ENCODE assay signal across 12 cellular contexts in the genomic region with DNA sequence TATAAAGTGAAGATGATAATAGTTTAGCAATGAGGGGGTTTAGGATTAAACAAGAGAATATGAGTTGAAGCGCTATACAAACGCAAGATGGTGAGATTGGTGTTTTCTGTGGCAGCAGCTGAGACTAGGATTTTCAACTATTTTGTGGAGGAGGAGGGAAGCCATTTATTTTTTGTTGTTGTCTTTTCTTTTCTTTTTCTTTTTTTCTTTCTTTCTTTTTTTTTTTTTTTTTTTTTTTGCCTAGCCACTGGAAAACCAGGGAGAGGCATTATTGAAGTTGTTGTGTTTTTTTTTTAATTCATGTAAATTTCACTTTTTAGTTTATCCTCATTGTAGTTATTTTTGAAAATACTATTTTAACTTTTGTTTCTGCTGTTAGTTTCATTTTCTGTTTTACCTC. TPM values are rescaled to one million over a fixed set of nuclear protein-coding genes. Genes with fewer than 3 reads are reported as not detected.
DNase-seq lines count a peak whose midpoint lies in the region; ATAC-seq and TF ChIP-seq lines count a peak whose summit lies in the region.
"Had no signal": no experiment of that assay in that cellular context is flagged by ENCODE, and none has a peak within 500 bp of the region (broad histone marks: within the 10 kb centered on the region; RNA-seq: fewer than 3 reads in every experiment).

No MANE protein-coding gene starts in this region.

- no peak overlapping the region for H3K23ac ChIP-seq in H9 (ENCODE audit: insufficient read length, low read depth, low read length)

- no peak overlapping the region for H3T11ph ChIP-seq in H9 (ENCODE audit: low read length)

- no peak overlapping the region for H3K9ac ChIP-seq in H9 (ENCODE audit: extremely low read depth, insufficient read length, low read length)

- peaks cover 13% of the 10 kb centered on the region for H3K4me1 Mint-ChIP-seq in T-helper 1 cell treated with Interleukin-12 subunit alpha and Interleukin-12 subunit beta and Interleukin-4 antibody, amounts not matched to agents 30 μg/mL and 1 μg/mL, for 36 hours (ENCODE audit: low read depth)
- peaks cover 35 to 36% of the 10 kb centered on the region in 2 experiments for H3K4me1 Mint-ChIP-seq in H9
- H3K4me1 Mint-ChIP-seq in activated CD8-positive, alpha-beta T cell treated with anti-CD3 and anti-CD28 coated beads, Interleukin-2, amount 10 ng/mL, durations not matched to agents 7 days and 5 days (ENCODE audit: low read depth), result peaks cover 17% of the 10 kb centered on the region
- peaks cover 53% of the 10 kb centered on the region for H3K4me1 Mint-ChIP-seq in mesothelial cell of epicardium

- H3K79me1 ChIP-seq in H9 (ENCODE audit: insufficient read depth, low read depth, low read length, poor library complexity, severe bottlenecking), result no peaks in the 10 kb centered on the region

- no peak overlapping the region for H4K91ac ChIP-seq in H9 (ENCODE audit: insufficient read length, low read depth, low read length)

- H3K14ac ChIP-seq in H9 (ENCODE audit: insufficient read depth, low read length), result no peak overlapping the region

- no peak overlapping the region for H2BK120ac ChIP-seq in H9 (ENCODE audit: low read depth, low read length, poor library complexity, severe bottlenecking)

- H3K4me3 Mint-ChIP-seq in T-helper 1 cell treated with Interleukin-12 subunit alpha and Interleukin-12 subunit beta and Interleukin-4 antibody, amounts not matched to agents 30 μg/mL and 1 μg/mL, for 36 hours, result peak overlapping the region; percentile 43
- H3K4me3 Mint-ChIP-seq in H9 (no peak overlapping the region), mesothelial cell of epicardium (no peak overlapping the region)
- peak overlapping the region; percentile 50 for H3K4me3 Mint-ChIP-seq in activated CD8-positive, alpha-beta T cell treated with anti-CD3 and anti-CD28 coated beads, Interleukin-2, amount 10 ng/mL, durations not matched to agents 7 days and 5 days

- H3K56ac ChIP-seq in H9 (ENCODE audit: insufficient read length, low read depth, low read length), result no peak overlapping the region

- no peak overlapping the region for H2BK12ac ChIP-seq in H9 (ENCODE audit: insufficient read length, low read depth, low read length)

- H4K20me1 ChIP-seq in H9 (ENCODE audit: control insufficient read depth, insufficient read depth, insufficient read length), result no peaks in the 10 kb centered on the region

- H4K5ac ChIP-seq in H9 (ENCODE audit: insufficient read length, low read depth, low read length), result no peak overlapping the region

- H3K27me3 ChIP-seq in H9 (ENCODE audit: insufficient read depth, low read length), result no peaks in the 10 kb centered on the region

- DNase-seq in T-helper 1 cell (no peak), H9 (no peak), mesothelial cell of epicardium (ENCODE audit: low spot score in 2 of 2, unreplicated experiment in 2 of 2) (no peak), CD1c-positive myeloid dendritic cell (ENCODE audit: extremely low spot score) (no peak)
- DNase-seq in activated CD8-positive, alpha-beta T cell treated with anti-CD3 and anti-CD28 coated beads, Interleukin-2, amount 10 ng/mL, durations not matched to agents 7 days and 5 days, result no peak
- DNase-seq: cortex of kidney, DMS153, NCI-H2081 treated with DMSO at 0.1 percent for 48 hours, nucleus accumbens had no signal

- POLR2A ChIA-PET in activated CD8-positive, alpha-beta T cell treated with anti-CD3 and anti-CD28 coated beads, Interleukin-2, amount 10 ng/mL, durations not matched to agents 7 days and 5 days (lab: Charles Lee), result interaction anchor here (0.6 kb wide), 1 partner anchor 17 kb away, joined by 3 read pairs; no protein-coding TSS in a partner anchor

- no peak overlapping the region for H2BK5ac ChIP-seq in H9 (ENCODE audit: insufficient read length, low read length)

- peaks cover 1% of the 10 kb centered on the region for H3K36me3 Mint-ChIP-seq in T-helper 1 cell treated with Interleukin-12 subunit alpha and Interleukin-12 subunit beta and Interleukin-4 antibody, amounts not matched to agents 30 μg/mL and 1 μg/mL, for 36 hours (ENCODE audit: low read depth)
- peaks cover 16 to 48% (median 30%) of the 10 kb centered on the region in 3 experiments; a peak in 6 of 7 replicates for H3K36me3 Mint-ChIP-seq in H9 (ENCODE audit: insufficient read depth in 1 of 3, low read depth in 3 of 3)
- peaks cover 8% of the 10 kb centered on the region for H3K36me3 Mint-ChIP-seq in activated CD8-positive, alpha-beta T cell treated with anti-CD3 and anti-CD28 coated beads, Interleukin-2, amount 10 ng/mL, durations not matched to agents 7 days and 5 days (ENCODE audit: low read depth)
- peaks cover 9% of the 10 kb centered on the region for H3K36me3 Mint-ChIP-seq in mesothelial cell of epicardium

- no peak overlapping the region for H2BK15ac ChIP-seq in H9 (ENCODE audit: low read depth, low read length)

- no peaks in the 10 kb centered on the region; the same call in 1 of the 2 replicates for H3K79me2 ChIP-seq in H9 (ENCODE audit: insufficient read depth, low read length)

- H3K27me3 Mint-ChIP-seq in T-helper 1 cell treated with Interleukin-12 subunit alpha and Interleukin-12 subunit beta and Interleukin-4 antibody, amounts not matched to agents 30 μg/mL and 1 μg/mL, for 36 hours (ENCODE audit: low read depth), result no peaks in the 10 kb centered on the region
- no peaks in the 10 kb centered on the region for H3K27me3 Mint-ChIP-seq in H9 (ENCODE audit: low read depth)
- no peaks in the 10 kb centered on the region for H3K27me3 Mint-ChIP-seq in activated CD8-positive, alpha-beta T cell treated with anti-CD3 and anti-CD28 coated beads, Interleukin-2, amount 10 ng/mL, durations not matched to agents 7 days and 5 days (ENCODE audit: low read depth)
- no peaks in the 10 kb centered on the region for H3K27me3 Mint-ChIP-seq in mesothelial cell of epicardium (ENCODE audit: low read depth)

- no peak overlapping the region for H3K18ac ChIP-seq in H9 (ENCODE audit: insufficient read length, low read depth, low read length)

- no peak overlapping the region for H3K4me2 ChIP-seq in H9 (ENCODE audit: insufficient read depth, insufficient read length, low read length)

- H3K23me2 ChIP-seq in H9 (ENCODE audit: insufficient read length, low read depth, low read length, poor library complexity, severe bottlenecking), result no peaks in the 10 kb centered on the region

- no peaks in the 10 kb centered on the region for H3K9me3 Mint-ChIP-seq in T-helper 1 cell treated with Interleukin-12 subunit alpha and Interleukin-12 subunit beta and Interleukin-4 antibody, amounts not matched to agents 30 μg/mL and 1 μg/mL, for 36 hours
- no peaks in the 10 kb centered on the region for H3K9me3 Mint-ChIP-seq in H9
- no peaks in the 10 kb centered on the region for H3K9me3 Mint-ChIP-seq in activated CD8-positive, alpha-beta T cell treated with anti-CD3 and anti-CD28 coated beads, Interleukin-2, amount 10 ng/mL, durations not matched to agents 7 days and 5 days (ENCODE audit: insufficient read depth)
- H3K9me3 Mint-ChIP-seq in mesothelial cell of epicardium, result no peaks in the 10 kb centered on the region

- no CpG with 5 or more reads among the region's 2 CpGs for WGBS in H9 (ENCODE audit: extremely low coverage, insufficient read length, low lambda C conversion rate)

- H2BK20ac ChIP-seq in H9 (ENCODE audit: low read depth, low read length, poor library complexity, severe bottlenecking), result no peak overlapping the region

- no peak overlapping the region for H3K4ac ChIP-seq in H9 (ENCODE audit: low read depth, low read length)

- H3K27ac Mint-ChIP-seq in T-helper 1 cell treated with Interleukin-12 subunit alpha and Interleukin-12 subunit beta and Interleukin-4 antibody, amounts not matched to agents 30 μg/mL and 1 μg/mL, for 36 hours, result peak overlapping the region; percentile 61
- H3K27ac Mint-ChIP-seq in H9 (peak overlapping the region in 2 of 3 experiments; percentile 3 to 92; a peak in 3 of 7 replicates), mesothelial cell of epicardium (peak overlapping the region; percentile 85)
- H3K27ac Mint-ChIP-seq in activated CD8-positive, alpha-beta T cell treated with anti-CD3 and anti-CD28 coated beads, Interleukin-2, amount 10 ng/mL, durations not matched to agents 7 days and 5 days, result peak overlapping the region; percentile 58

- H3K4me1 ChIP-seq in H9 (ENCODE audit: insufficient read depth, low read length), result no peaks in the 10 kb centered on the region; the same call in 1 of the 2 replicates

- no peak overlapping the region for H3K27ac ChIP-seq in H9 (ENCODE audit: insufficient read length, low read depth, low read length)

- CTCF ChIA-PET in activated CD8-positive, alpha-beta T cell treated with anti-CD3 and anti-CD28 coated beads, Interleukin-2, amount 10 ng/mL, durations not matched to agents 7 days and 5 days (lab: Charles Lee), result interaction anchor here (0.6 to 1.8 kb wide), 4 partner anchors 10 to 1658 kb away, joined by 3 to 4 read pairs (median 4); no protein-coding TSS in a partner anchor

- H2AK5ac ChIP-seq in H9 (ENCODE audit: insufficient read length, low read length), result no peak overlapping the region

- no peak overlapping the region for H4K8ac ChIP-seq in H9 (replicated peaks; ENCODE audit: insufficient read length, low read depth, low read length)

- ATAC-seq in activated CD8-positive, alpha-beta T cell treated with anti-CD3 and anti-CD28 coated beads, Interleukin-2, amount 10 ng/mL, durations not matched to agents 7 days and 5 days, result no peak
- ATAC-seq in GM19467 (IDR thresholded peaks at IDR 0.05; ENCODE audit: unreplicated experiment) (no peak), GM21825 (IDR thresholded peaks at IDR 0.05; ENCODE audit: unreplicated experiment) (no peak)

- no peaks in the 10 kb centered on the region for H3K9me3 ChIP-seq in H9 (ENCODE audit: control insufficient read depth, low read depth, low read length)

- TF ChIP-seq CTCF in H9 (conservative IDR thresholded peaks at IDR 0.05), result no peak
- TF ChIP-seq CTCF in mesothelial cell of epicardium (IDR thresholded peaks at IDR 0.05; ENCODE audit: unreplicated experiment), result no peak

- no peak overlapping the region for H2AFZ ChIP-seq in H9 (ENCODE audit: low read length)

RNA-seq across cellular contexts. Expression of a gene that starts 15.9 kb away (rescaled TPM):
- 27.4 and 31.7 TPM in 2 replicates for total RNA-seq in H9 (2021)
- total RNA-seq in activated CD8-positive, alpha-beta T cell treated with anti-CD3 and anti-CD28 coated beads, Interleukin-2, amount 10 ng/mL, durations not matched to agents 7 days and 5 days, result 1 to 10 TPM; 4.3 to 6.0 TPM
- total RNA-seq in mesothelial cell of epicardium, result 52.2 to 59.5 TPM (median 53.0 TPM) in 3 replicates

RNA-seq across cellular contexts. Expression of a gene that starts 47.6 kb away (rescaled TPM):
- total RNA-seq in H9 (2021) (16.9 and 21.4 TPM in 2 replicates), mesothelial cell of epicardium (12.9 to 15.9 TPM (median 15.2 TPM) in 3 replicates)
- 10 to 100 TPM; 29.3 to 32.6 TPM for total RNA-seq in activated CD8-positive, alpha-beta T cell treated with anti-CD3 and anti-CD28 coated beads, Interleukin-2, amount 10 ng/mL, durations not matched to agents 7 days and 5 days

RNA-seq across cellular contexts. Expression of a gene that starts 55.9 kb away (rescaled TPM):
- 0.46 and 0.48 TPM in 2 replicates for total RNA-seq in H9 (2021)
- not detected for total RNA-seq in activated CD8-positive, alpha-beta T cell treated with anti-CD3 and anti-CD28 coated beads, Interleukin-2, amount 10 ng/mL, durations not matched to agents 7 days and 5 days
- 18.8 to 20.0 TPM (median 19.2 TPM) in 3 replicates for total RNA-seq in mesothelial cell of epicardium

Comparison
In these comparisons a context has a peak if more than half of its experiments do, and no peak if none do; other contexts are left out.
1. H3K4me3 Mint-ChIP-seq: peak in T-helper 1 cell treated with Interleukin-12 subunit alpha and Interleukin-12 subunit beta and Interleukin-4 antibody, amounts not matched to agents 30 μg/mL and 1 μg/mL, for 36 hours (single experiment) and activated CD8-positive, alpha-beta T cell treated with anti-CD3 and anti-CD28 coated beads, Interleukin-2, amount 10 ng/mL, durations not matched to agents 7 days and 5 days (single experiment); none in H9 (0 of 2) and mesothelial cell of epicardium (single experiment).
2. RNA of a gene that starts 55.9 kb away (total RNA-seq): 18.8 to 20.0 TPM in mesothelial cell of epicardium; 0.46 to 0.48 TPM in H9 and not detected in activated CD8-positive, alpha-beta T cell treated with anti-CD3 and anti-CD28 coated beads, Interleukin-2, amount 10 ng/mL, durations not matched to agents 7 days and 5 days; every median in the first group is over 10 times any median in the second.
3. Peak in every context shown above with its lines, with median percentiles within 50 percentile points of each other: H3K27ac Mint-ChIP-seq.